15 cellular contexts compared by ENCODE assay signal in genomic region chr7:131236318-131236672, GRCh38.
DNase-seq lines count a peak whose midpoint lies in the region; ATAC-seq and TF ChIP-seq lines count a peak whose summit lies in the region.
"Had no signal": no experiment of that assay in that cellular context is flagged by ENCODE, and none has a peak within 500 bp of the region (broad histone marks: within the 10 kb centered on the region; RNA-seq: fewer than 3 reads in every experiment).

No MANE protein-coding gene starts in this region.

- peaks cover 13% of the 10 kb centered on the region for H3K4me1 ChIP-seq in IMR-90 (ENCODE audit: control insufficient read depth, insufficient read depth, low read length)
- peaks cover 18% of the 10 kb centered on the region for H3K4me1 ChIP-seq in OCI-LY7 (ENCODE audit: insufficient read depth, low read length, poor library complexity, severe bottlenecking)
- H3K4me1 ChIP-seq: Caco-2, neural progenitor cell, right lobe of liver had no signal

- peak overlapping the region; percentile 83 for H2AK5ac ChIP-seq in IMR-90 (ENCODE audit: low read depth, low read length)

- no peaks in the 10 kb centered on the region for H3K9me3 ChIP-seq in CD4-positive, alpha-beta T cell (ENCODE audit: control insufficient read depth, low read length)
- no peaks in the 10 kb centered on the region for H3K9me3 ChIP-seq in IMR-90 (ENCODE audit: control insufficient read depth, insufficient read depth, low read length)
- H3K9me3 ChIP-seq in OCI-LY7 (ENCODE audit: low read length) = no peaks in the 10 kb centered on the region
- H3K9me3 ChIP-seq: Caco-2, esophagus squamous epithelium, right lobe of liver, stomach had no signal

- H4K8ac ChIP-seq in IMR-90 (ENCODE audit: low read depth in 2 of 2, low read length in 2 of 2) = peak overlapping the region; percentile 32 to 80

- no peak for ATAC-seq in CD4-positive, alpha-beta T cell (ENCODE audit: poor library complexity)
- ATAC-seq in IMR-90 (ENCODE audit: low read depth) (no peak), GM21529 (IDR thresholded peaks at IDR 0.05; ENCODE audit: unreplicated experiment) (no peak), GM18517 (IDR thresholded peaks at IDR 0.05; ENCODE audit: unreplicated experiment) (no peak)
- ATAC-seq in activated naive CD8-positive, alpha-beta T cell treated with anti-CD3 and anti-CD28 coated beads, Interleukin-2, amount 10 ng/mL, durations not matched to agents 7 days and 5 days (ENCODE audit: low read depth) = no peak
- no peak for ATAC-seq in naive thymus-derived CD8-positive, alpha-beta T cell

- intact Hi-C loops in CD4-positive, alpha-beta T cell (cut with DNase I, micrococcal nuclease) = loop anchor here in 1 of 2 experiments (5.0 kb wide), 1 partner anchor 124 kb away; no protein-coding TSS in a partner anchor
- intact Hi-C loops in IMR-90 (cut with micrococcal nuclease) = no loop called here
- intact Hi-C loops in OCI-LY7 (cut with micrococcal nuclease; ENCODE audit: unreplicated experiment) = no loop called here

- peak overlapping the region; percentile 86 for H3K4ac ChIP-seq in IMR-90 (ENCODE audit: low read depth, low read length)

- H3K27me3 ChIP-seq in CD4-positive, alpha-beta T cell (ENCODE audit: control insufficient read depth, insufficient read depth, low read length) = no peaks in the 10 kb centered on the region
- H3K27me3 ChIP-seq in IMR-90 (ENCODE audit: control insufficient read depth, insufficient read depth, low read length) = no peaks in the 10 kb centered on the region
- H3K27me3 ChIP-seq: esophagus squamous epithelium, neural progenitor cell, right lobe of liver, stomach had no signal

- in situ Hi-C loops in IMR-90 (cut with MboI; ENCODE audit: low sequenced_read_pairs) = no loop called here

- WGBS in IMR-90 (ENCODE audit: extremely low coverage in 2 of 2, insufficient read length in 1 of 2), 2 experiments = no CpG with 5 or more reads among the region's 6 CpGs

- peak overlapping the region; percentile 84; the same call in 1 of the 2 replicates for H2BK120ac ChIP-seq in IMR-90 (ENCODE audit: low read depth, low read length)

- H3K9me3 Mint-ChIP-seq in CD4-positive, alpha-beta T cell = no peaks in the 10 kb centered on the region
- no peaks in the 10 kb centered on the region for H3K9me3 Mint-ChIP-seq in activated naive CD8-positive, alpha-beta T cell treated with anti-CD3 and anti-CD28 coated beads, Interleukin-2, amount 10 ng/mL, durations not matched to agents 7 days and 5 days
- H3K9me3 Mint-ChIP-seq in naive thymus-derived CD8-positive, alpha-beta T cell = no peaks in the 10 kb centered on the region
- H3K9me3 Mint-ChIP-seq: IgD-negative memory B cell, neural progenitor cell had no signal

- H3K9me1 ChIP-seq in IMR-90 (ENCODE audit: insufficient read depth, low read length) = peaks cover 9% of the 10 kb centered on the region

- dilution Hi-C loops in IMR-90 (cut with HindIII; ENCODE audit: low sequenced_read_pairs, unreplicated experiment) = no loop called here

- peak overlapping the region; percentile 81; the same call in 1 of the 2 replicates for H3K18ac ChIP-seq in IMR-90 (ENCODE audit: low read depth, low read length)

- H3K14ac ChIP-seq in IMR-90 (replicated peaks; ENCODE audit: low read depth, low read length) = peak overlapping the region; percentile 77

- no peaks in the 10 kb centered on the region for H3K79me2 ChIP-seq in OCI-LY7 (ENCODE audit: insufficient read depth, low read depth, low read length)

- H3K56ac ChIP-seq in IMR-90 (ENCODE audit: extremely low read depth, insufficient read depth, low read length) = peak overlapping the region; percentile 54; the same call in 1 of the 2 replicates

- H3K4me2 ChIP-seq in IMR-90 (ENCODE audit: low read depth, low read length) (no peak overlapping the region), OCI-LY7 (ENCODE audit: low read length) (no peak overlapping the region)
- H3K4me2 ChIP-seq: neural progenitor cell had no signal

- TF ChIP-seq POLR2A in IMR-90 (IDR thresholded peaks at IDR 0.05; ENCODE audit: low read depth, low read length) = no peak

- POLR2A ChIA-PET in CD4-positive, alpha-beta T cell (lab: Charles Lee) = interaction anchor here (1.0 to 1.6 kb wide), 4 partner anchors 92 to 130 kb away, joined by 3 to 8 read pairs (median 6); partner anchors contain the start of gene MKLN1
- POLR2A ChIA-PET in IMR-90 (lab: Charles Lee; ENCODE audit: unreplicated experiment) = no interaction called here
- POLR2A ChIA-PET in activated naive CD8-positive, alpha-beta T cell treated with anti-CD3 and anti-CD28 coated beads, Interleukin-2, amount 10 ng/mL, durations not matched to agents 7 days and 5 days (lab: Charles Lee) = interaction anchor here (0.7 to 3.8 kb wide), 5 partner anchors 45 to 178 kb away, joined by 3 to 24 read pairs (median 3); no protein-coding TSS in a partner anchor
- POLR2A ChIA-PET in naive thymus-derived CD8-positive, alpha-beta T cell (lab: Charles Lee) = interaction anchor here (1.4 to 1.5 kb wide), 2 partner anchors 8 to 130 kb away, joined by 3 to 7 read pairs; no protein-coding TSS in a partner anchor
- POLR2A ChIA-PET in OCI-LY7 (lab: Charles Lee) = interaction anchor here (0.6 to 2.3 kb wide), 7 partner anchors 8 to 63 kb away, joined by 3 to 7 read pairs (median 4); no protein-coding TSS in a partner anchor

- no peaks in the 10 kb centered on the region for H3K36me3 Mint-ChIP-seq in CD4-positive, alpha-beta T cell (ENCODE audit: low read depth)
- peaks cover 5% of the 10 kb centered on the region for H3K36me3 Mint-ChIP-seq in activated naive CD8-positive, alpha-beta T cell treated with anti-CD3 and anti-CD28 coated beads, Interleukin-2, amount 10 ng/mL, durations not matched to agents 7 days and 5 days
- no peaks in the 10 kb centered on the region for H3K36me3 Mint-ChIP-seq in naive thymus-derived CD8-positive, alpha-beta T cell
- H3K36me3 Mint-ChIP-seq: IgD-negative memory B cell, neural progenitor cell had no signal

- no peak overlapping the region for H2AK9ac ChIP-seq in IMR-90 (replicated peaks; ENCODE audit: low read depth, low read length, poor library complexity)

- no peak overlapping the region for H3K27ac ChIP-seq in CD4-positive, alpha-beta T cell (ENCODE audit: low read depth, low read length)
- peak overlapping the region; percentile 68 for H3K27ac ChIP-seq in IMR-90 (ENCODE audit: insufficient read depth, low read length)
- no peak overlapping the region for H3K27ac ChIP-seq in OCI-LY7 (ENCODE audit: low read depth, low read length, poor library complexity, severe bottlenecking)
- H3K27ac ChIP-seq: neural progenitor cell, right lobe of liver, stomach had no signal

- peak overlapping the region; percentile 85 for H2BK15ac ChIP-seq in IMR-90 (ENCODE audit: low read depth, low read length)

- H3K79me1 ChIP-seq in IMR-90 (ENCODE audit: low read depth in 1 of 2, low read length in 2 of 2) = peaks cover 0 to 4% of the 10 kb centered on the region in 2 experiments; a peak in 2 of 4 replicates

- H4K91ac ChIP-seq in IMR-90 (ENCODE audit: insufficient read depth, low read depth, low read length) = peak overlapping the region; percentile 61

- no peaks in the 10 kb centered on the region for H4K20me1 ChIP-seq in IMR-90 (ENCODE audit: insufficient read depth, low read length)
- H4K20me1 ChIP-seq in OCI-LY7 (ENCODE audit: insufficient read depth, low read length) = no peaks in the 10 kb centered on the region

- BruUV-seq in IMR-90 (replicated peaks; lab: Mats Ljungman, UMichigan) = no TSS peak
- no TSS peak for BruUV-seq in OCI-LY7 (replicated peaks; lab: Mats Ljungman, UMichigan)

- H3K4me3 Mint-ChIP-seq in CD4-positive, alpha-beta T cell = no peak overlapping the region
- H3K4me3 Mint-ChIP-seq in activated naive CD8-positive, alpha-beta T cell treated with anti-CD3 and anti-CD28 coated beads, Interleukin-2, amount 10 ng/mL, durations not matched to agents 7 days and 5 days = no peak overlapping the region
- no peak overlapping the region for H3K4me3 Mint-ChIP-seq in naive thymus-derived CD8-positive, alpha-beta T cell
- H3K4me3 Mint-ChIP-seq: neural progenitor cell had no signal

- H3K9me2 ChIP-seq in OCI-LY7 (ENCODE audit: insufficient read depth, low read length) = no peaks in the 10 kb centered on the region

- peaks cover 32% of the 10 kb centered on the region for H3K4me1 Mint-ChIP-seq in CD4-positive, alpha-beta T cell (ENCODE audit: low read depth)
- H3K4me1 Mint-ChIP-seq in activated naive CD8-positive, alpha-beta T cell treated with anti-CD3 and anti-CD28 coated beads, Interleukin-2, amount 10 ng/mL, durations not matched to agents 7 days and 5 days = peaks cover 49% of the 10 kb centered on the region
- H3K4me1 Mint-ChIP-seq in naive thymus-derived CD8-positive, alpha-beta T cell = peaks cover 16 to 57% (median 33%) of the 10 kb centered on the region in 4 donors

- peak overlapping the region; percentile 77; the same call in 1 of the 2 replicates for H2BK20ac ChIP-seq in IMR-90 (ENCODE audit: low read depth, low read length)

- TF ChIP-seq CTCF in CD4-positive, alpha-beta T cell (IDR thresholded peaks at IDR 0.05) = no peak
- TF ChIP-seq CTCF in IMR-90 (conservative IDR thresholded peaks at IDR 0.05; ENCODE audit: low read depth, low read length) = no peak
- no peak for TF ChIP-seq CTCF in OCI-LY7 (conservative IDR thresholded peaks at IDR 0.05; ENCODE audit: low read length)

- peak overlapping the region; percentile 87 for H2BK5ac ChIP-seq in IMR-90 (ENCODE audit: low read depth, low read length, poor library complexity, severe bottlenecking)

- H3K4me3 ChIP-seq in IMR-90 (ENCODE audit: insufficient read depth, low read depth, low read length) (no peak overlapping the region), OCI-LY7 (ENCODE audit: low read depth, low read length, poor library complexity, severe bottlenecking) (no peak overlapping the region)
- H3K4me3 ChIP-seq: neural progenitor cell, right lobe of liver, stomach had no signal

- H4K5ac ChIP-seq in IMR-90 (ENCODE audit: low read depth, low read length) = peak overlapping the region; percentile 50; the same call in 1 of the 2 replicates

- CTCF ChIA-PET in CD4-positive, alpha-beta T cell (lab: Charles Lee) = interaction anchor here (1.1 to 1.3 kb wide), 2 partner anchors 17 to 114 kb away, joined by 3 read pairs; no protein-coding TSS in a partner anchor
- CTCF ChIA-PET in IMR-90 (lab: Yijun Ruan, JAX) (interaction anchor here (0.6 kb wide), 1 partner anchor 167 kb away, joined by 7 read pairs; no protein-coding TSS in a partner anchor), OCI-LY7 (lab: Charles Lee; ENCODE audit: unreplicated experiment) (no interaction called here)

- no peak for TF ChIP-seq RAD21 in IMR-90 (IDR thresholded peaks at IDR 0.05; ENCODE audit: low read length)

- H2AFZ ChIP-seq in IMR-90 (replicated peaks; ENCODE audit: low read length, poor library complexity) = peak overlapping the region; percentile 47
- no peak overlapping the region for H2AFZ ChIP-seq in OCI-LY7 (ENCODE audit: low read length)
- H2AFZ ChIP-seq: neural progenitor cell had no signal

- peak overlapping the region; percentile 67 for H3K27ac Mint-ChIP-seq in CD4-positive, alpha-beta T cell
- peak overlapping the region; percentile 90 for H3K27ac Mint-ChIP-seq in activated naive CD8-positive, alpha-beta T cell treated with anti-CD3 and anti-CD28 coated beads, Interleukin-2, amount 10 ng/mL, durations not matched to agents 7 days and 5 days
- peak overlapping the region; percentile 54 to 96 (median 88) for H3K27ac Mint-ChIP-seq in naive thymus-derived CD8-positive, alpha-beta T cell
- H3K27ac Mint-ChIP-seq: neural progenitor cell had no signal

- H3K9ac ChIP-seq in IMR-90 (ENCODE audit: low read depth, low read length) = no peak overlapping the region
- H3K9ac ChIP-seq: neural progenitor cell had no signal

- no peaks in the 10 kb centered on the region for H3K36me3 ChIP-seq in IMR-90 (ENCODE audit: control insufficient read depth, insufficient read depth, low read length)
- H3K36me3 ChIP-seq in OCI-LY7 (ENCODE audit: insufficient read depth, low read length) = no peaks in the 10 kb centered on the region
- H3K36me3 ChIP-seq: esophagus squamous epithelium, neural progenitor cell, right lobe of liver, stomach had no signal

- peak overlapping the region; percentile 21; the same call in 1 of the 2 replicates for H3K23ac ChIP-seq in IMR-90 (ENCODE audit: low read depth, low read length)

- no peaks in the 10 kb centered on the region for H3K27me3 Mint-ChIP-seq in CD4-positive, alpha-beta T cell
- no peaks in the 10 kb centered on the region for H3K27me3 Mint-ChIP-seq in activated naive CD8-positive, alpha-beta T cell treated with anti-CD3 and anti-CD28 coated beads, Interleukin-2, amount 10 ng/mL, durations not matched to agents 7 days and 5 days
- H3K27me3 Mint-ChIP-seq in naive thymus-derived CD8-positive, alpha-beta T cell = no peaks in the 10 kb centered on the region
- H3K27me3 Mint-ChIP-seq: IgD-negative memory B cell had no signal

- DNase-seq in CD4-positive, alpha-beta T cell = no peak
- DNase-seq in IMR-90 (no peak), NCI-H345 treated with DMSO at 0.1 percent for 48 hours (lab: John Stamatoyannopoulos, UW; ENCODE audit: unreplicated experiment) (no peak), OCI-LY7 (ENCODE audit: low spot score) (no peak)
- DNase-seq in activated naive CD8-positive, alpha-beta T cell treated with anti-CD3 and anti-CD28 coated beads, Interleukin-2, amount 10 ng/mL, durations not matched to agents 7 days and 5 days = no peak
- DNase-seq in naive thymus-derived CD8-positive, alpha-beta T cell = no peak
- DNase-seq: Caco-2, esophagus squamous epithelium, GOT3, right lobe of liver had no signal
